In the genomic region with DNA sequence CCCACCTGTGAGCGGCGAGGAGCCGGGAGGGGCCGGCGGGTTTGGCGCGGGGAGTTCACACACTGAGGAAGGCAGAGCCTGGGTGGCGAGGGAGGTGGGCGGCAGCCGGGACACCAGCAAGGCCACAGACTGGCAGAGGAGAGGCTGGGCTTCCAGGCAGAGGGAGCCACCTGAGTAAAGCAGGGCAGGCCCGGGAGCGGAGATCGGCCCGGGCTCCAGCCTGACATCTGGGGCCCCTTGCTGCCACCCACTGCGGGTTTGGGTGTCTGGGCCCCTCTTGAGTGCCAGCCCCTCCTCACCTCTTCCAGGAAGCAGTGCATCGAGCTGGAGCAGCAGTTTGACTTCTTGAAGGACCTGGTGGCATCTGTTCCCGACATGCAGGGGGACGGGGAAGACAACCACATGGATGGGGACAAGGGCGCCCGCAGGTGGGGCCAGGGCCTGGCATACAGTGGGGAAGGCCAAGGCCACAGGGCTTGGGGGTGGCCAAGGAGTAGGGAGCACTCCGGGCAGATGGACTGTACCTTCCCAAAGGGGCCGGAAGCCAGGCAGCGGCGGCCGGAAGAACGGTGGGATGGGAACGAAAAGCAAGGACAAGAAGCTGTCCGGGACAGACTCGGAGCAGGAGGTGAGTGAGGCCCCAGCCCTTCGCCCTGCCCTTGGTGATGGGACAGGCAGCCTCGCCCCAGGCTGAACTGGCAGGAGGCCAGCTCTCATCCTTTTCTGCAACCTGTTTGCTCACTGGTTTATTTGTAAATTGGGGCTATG, we compare ENCODE assay signal across 9 cellular contexts. TPM values are rescaled to one million over a fixed set of nuclear protein-coding genes. Genes with fewer than 3 reads are reported as not detected.
DNase-seq lines count a peak whose midpoint lies in the region; TF ChIP-seq lines count a peak whose summit lies in the region.
"Had no signal": no experiment of that assay in that cellular context is flagged by ENCODE, and none has a peak within 500 bp of the region (broad histone marks: within the 10 kb centered on the region; RNA-seq: fewer than 3 reads in every experiment).

No MANE protein-coding gene starts in this region.

- H3K36me3 ChIP-seq in KMS-11 (ENCODE audit: insufficient read depth), result no peaks in the 10 kb centered on the region

- H3K27ac Mint-ChIP-seq in dendritic cell treated with granulocyte-macrophage colony-stimulating factor and Interleukin-4, amounts not matched to agents 40 ng/mL and 50 ng/mL, for 4 days, result peak overlapping the region; percentile 89
- H3K27ac Mint-ChIP-seq in nephron, result peak overlapping the region in 1 of 3 experiments; percentile 53

- TF ChIP-seq CTCF in KMS-11 (conservative IDR thresholded peaks at IDR 0.05; ENCODE audit: low read depth, low read length), result no peak
- no peak for TF ChIP-seq CTCF in nephron (IDR thresholded peaks at IDR 0.05; ENCODE audit: unreplicated experiment in 3 of 3)

- peaks cover 73% of the 10 kb centered on the region for H3K36me3 Mint-ChIP-seq in dendritic cell treated with granulocyte-macrophage colony-stimulating factor and Interleukin-4, amounts not matched to agents 40 ng/mL and 50 ng/mL, for 4 days (ENCODE audit: low read depth)
- H3K36me3 Mint-ChIP-seq in nephron (ENCODE audit: low read depth), result peaks cover 25% of the 10 kb centered on the region

- no peaks in the 10 kb centered on the region for H3K9me3 Mint-ChIP-seq in dendritic cell treated with granulocyte-macrophage colony-stimulating factor and Interleukin-4, amounts not matched to agents 40 ng/mL and 50 ng/mL, for 4 days
- no peaks in the 10 kb centered on the region for H3K9me3 Mint-ChIP-seq in nephron

- TF ChIP-seq POLR2A in GM15510 (IDR thresholded peaks at IDR 0.05; ENCODE audit: borderline replicate concordance, extremely low read depth, insufficient read length), result peak; percentile 10

- H3K4me1 Mint-ChIP-seq in dendritic cell treated with granulocyte-macrophage colony-stimulating factor and Interleukin-4, amounts not matched to agents 40 ng/mL and 50 ng/mL, for 4 days (ENCODE audit: low read depth), result peaks cover 66% of the 10 kb centered on the region
- peaks cover 13% of the 10 kb centered on the region for H3K4me1 Mint-ChIP-seq in nephron

- H4K20me1 ChIP-seq in KMS-11 (ENCODE audit: insufficient read depth), result no peaks in the 10 kb centered on the region

- H2AFZ ChIP-seq in KMS-11 (ENCODE audit: low read depth), result peak overlapping the region; percentile 64

- no peaks in the 10 kb centered on the region for H3K27me3 Mint-ChIP-seq in dendritic cell treated with granulocyte-macrophage colony-stimulating factor and Interleukin-4, amounts not matched to agents 40 ng/mL and 50 ng/mL, for 4 days
- no peaks in the 10 kb centered on the region for H3K27me3 Mint-ChIP-seq in nephron (ENCODE audit: low read depth)

- DNase-seq in T-helper 9 cell (no peak), NCI-H2171 (lab: John Stamatoyannopoulos, UW) (no peak), SIG-M5 treated with dmso at 0.1 percent for 504 hours (lab: John Stamatoyannopoulos, UW; ENCODE audit: unreplicated experiment) (no peak), cerebellum (ENCODE audit: low spot score) (no peak)

- H3K9ac ChIP-seq in KMS-11, result peak overlapping the region; percentile 44

- H3K4me3 ChIP-seq in KMS-11 (IDR thresholded peaks at IDR 0.05; ENCODE audit: insufficient read depth, low read depth, low read length), result no peak overlapping the region

- peaks cover 13% of the 10 kb centered on the region; the same call in 1 of the 2 replicates for H3K79me2 ChIP-seq in KMS-11 (ENCODE audit: insufficient read depth, low read depth)

- H3K27ac ChIP-seq in KMS-11, result no peak overlapping the region

- H3K4me2 ChIP-seq in KMS-11, result peak overlapping the region; percentile 96

- intact Hi-C loops in dendritic cell treated with granulocyte-macrophage colony-stimulating factor and Interleukin-4, amounts not matched to agents 40 ng/mL and 50 ng/mL, for 4 days (cut with micrococcal nuclease), result no loop called here

- H3K4me3 Mint-ChIP-seq in dendritic cell treated with granulocyte-macrophage colony-stimulating factor and Interleukin-4, amounts not matched to agents 40 ng/mL and 50 ng/mL, for 4 days, result peak overlapping the region; percentile 97
- peak overlapping the region; percentile 90 to 91 (median 90) for H3K4me3 Mint-ChIP-seq in nephron

- H3K4me1 ChIP-seq in KMS-11 (ENCODE audit: low read depth, poor library complexity, severe bottlenecking), result peaks cover 14% of the 10 kb centered on the region

- no peaks in the 10 kb centered on the region for H3K27me3 ChIP-seq in KMS-11 (ENCODE audit: insufficient read depth, low read depth)

RNA-seq across cellular contexts. Expression of a gene that starts 1.0 kb away (rescaled TPM):
- total RNA-seq in cerebellum, result 28.3 TPM

RNA-seq across cellular contexts. Expression of a gene that starts 1.4 kb away (rescaled TPM):
- total RNA-seq in cerebellum, result 10.3 TPM

RNA-seq across cellular contexts. Expression of a gene that starts 20.0 kb away (rescaled TPM):
- not detected for total RNA-seq in cerebellum

RNA-seq across cellular contexts. Expression of a gene that starts 25.1 kb away (rescaled TPM):
- total RNA-seq in cerebellum, result not detected
- total RNA-seq: SK-MEL-5 had no signal

RNA-seq across cellular contexts. Expression of a gene that starts 29.7 kb away (rescaled TPM):
- total RNA-seq in cerebellum, result 6.3 TPM
